Comparison of ENCODE assay signal across 1 cellular context in genomic region chr4:2006956-2007653, GRCh38.
TF ChIP-seq lines count a peak whose summit lies in the region.

No MANE protein-coding gene starts in this region.

TF ChIP-seq in K562, 482 proteins besides CTCF, POLR2A, EP300 and RAD21 (continued from another document and continues in another):
- TF ChIP-seq, protein P1, sequence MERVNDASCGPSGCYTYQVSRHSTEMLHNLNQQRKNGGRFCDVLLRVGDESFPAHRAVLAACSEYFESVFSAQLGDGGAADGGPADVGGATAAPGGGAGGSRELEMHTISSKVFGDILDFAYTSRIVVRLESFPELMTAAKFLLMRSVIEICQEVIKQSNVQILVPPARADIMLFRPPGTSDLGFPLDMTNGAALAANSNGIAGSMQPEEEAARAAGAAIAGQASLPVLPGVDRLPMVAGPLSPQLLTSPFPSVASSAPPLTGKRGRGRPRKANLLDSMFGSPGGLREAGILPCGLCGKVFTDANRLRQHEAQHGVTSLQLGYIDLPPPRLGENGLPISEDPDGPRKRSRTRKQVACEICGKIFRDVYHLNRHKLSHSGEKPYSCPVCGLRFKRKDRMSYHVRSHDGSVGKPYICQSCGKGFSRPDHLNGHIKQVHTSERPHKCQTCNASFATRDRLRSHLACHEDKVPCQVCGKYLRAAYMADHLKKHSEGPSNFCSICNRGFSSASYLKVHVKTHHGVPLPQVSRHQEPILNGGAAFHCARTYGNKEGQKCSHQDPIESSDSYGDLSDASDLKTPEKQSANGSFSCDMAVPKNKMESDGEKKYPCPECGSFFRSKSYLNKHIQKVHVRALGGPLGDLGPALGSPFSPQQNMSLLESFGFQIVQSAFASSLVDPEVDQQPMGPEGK (CRISPR knock-in tag; IDR thresholded peaks at IDR 0.05; ENCODE audit: borderline replicate concordance): no peak
- no peak for TF ChIP-seq TCF3 (CRISPR knock-in tag; IDR thresholded peaks at IDR 0.05)
- TF ChIP-seq PHF20 (IDR thresholded peaks at IDR 0.05; ENCODE audit: partially characterized antibody): no peak
- no peak for TF ChIP-seq KLF1 (tag; IDR thresholded peaks at IDR 0.05)
- TF ChIP-seq ARID1B (IDR thresholded peaks at IDR 0.05): peak; percentile 33; the same call in 1 of the 2 replicates
- 0 out of 2 replicates have a peak, but pooled peaks have one; percentile 37 for TF ChIP-seq FOXP1 (CRISPR knock-in tag; IDR thresholded peaks at IDR 0.05)
- no peak for TF ChIP-seq NCOR1 (IDR thresholded peaks at IDR 0.05)
- TF ChIP-seq NCOA2 (IDR thresholded peaks at IDR 0.05; ENCODE audit: partially characterized antibody in 2 of 2): no peak
- TF ChIP-seq FOSL1 (tag; conservative IDR thresholded peaks at IDR 0.05): peak; percentile 56
- no peak for TF ChIP-seq ZNF655 (CRISPR knock-in tag; IDR thresholded peaks at IDR 0.05)
- TF ChIP-seq, protein P2, sequence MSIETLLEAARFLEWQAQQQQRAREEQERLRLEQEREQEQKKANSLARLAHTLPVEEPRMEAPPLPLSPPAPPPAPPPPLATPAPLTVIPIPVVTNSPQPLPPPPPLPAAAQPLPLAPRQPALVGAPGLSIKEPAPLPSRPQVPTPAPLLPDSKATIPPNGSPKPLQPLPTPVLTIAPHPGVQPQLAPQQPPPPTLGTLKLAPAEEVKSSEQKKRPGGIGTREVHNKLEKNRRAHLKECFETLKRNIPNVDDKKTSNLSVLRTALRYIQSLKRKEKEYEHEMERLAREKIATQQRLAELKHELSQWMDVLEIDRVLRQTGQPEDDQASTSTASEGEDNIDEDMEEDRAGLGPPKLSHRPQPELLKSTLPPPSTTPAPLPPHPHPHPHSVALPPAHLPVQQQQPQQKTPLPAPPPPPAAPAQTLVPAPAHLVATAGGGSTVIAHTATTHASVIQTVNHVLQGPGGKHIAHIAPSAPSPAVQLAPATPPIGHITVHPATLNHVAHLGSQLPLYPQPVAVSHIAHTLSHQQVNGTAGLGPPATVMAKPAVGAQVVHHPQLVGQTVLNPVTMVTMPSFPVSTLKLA (conservative IDR thresholded peaks at IDR 0.05): peak; percentile 39 to 56
- TF ChIP-seq BCOR (IDR thresholded peaks at IDR 0.05): no peak
- TF ChIP-seq ZNF717 (CRISPR knock-in tag; IDR thresholded peaks at IDR 0.05): no peak
- TF ChIP-seq ZNF143 (CRISPR knock-in tag; IDR thresholded peaks at IDR 0.05): no peak
- no peak for TF ChIP-seq SMAD3 (CRISPR knock-in tag; conservative IDR thresholded peaks at IDR 0.05)
- no peak for TF ChIP-seq ELF2 (CRISPR knock-in tag; IDR thresholded peaks at IDR 0.05)
- no peak for TF ChIP-seq ZBED1 (IDR thresholded peaks at IDR 0.05)
- TF ChIP-seq ZNF274 (IDR thresholded peaks at IDR 0.05; ENCODE audit: borderline replicate concordance, low read depth, low read length): no peak
- TF ChIP-seq SMARCE1 (IDR thresholded peaks at IDR 0.05): no peak; the same call in 1 of the 2 replicates
- TF ChIP-seq RBM14 (IDR thresholded peaks at IDR 0.05; ENCODE audit: borderline replicate concordance, insufficient read depth, low read depth, low read length): no peak
- TF ChIP-seq SMAD4 (CRISPR knock-in tag; conservative IDR thresholded peaks at IDR 0.05): 0 out of 2 replicates have a peak, but pooled peaks have one; percentile 4
- peak; percentile 3; the same call in 1 of the 2 replicates for TF ChIP-seq CREM (IDR thresholded peaks at IDR 0.05; ENCODE audit: low read depth)
- TF ChIP-seq YY1 (IDR thresholded peaks at IDR 0.05; ENCODE audit: borderline replicate concordance in 1 of 3, control insufficient read depth in 1 of 3, extremely low read depth in 1 of 3, insufficient read depth in 3 of 3, insufficient read length in 1 of 3, insufficient replicate concordance in 2 of 3, low read depth in 1 of 3, low read length in 2 of 3): no peak
- TF ChIP-seq ZNF197 (CRISPR knock-in tag; IDR thresholded peaks at IDR 0.05; ENCODE audit: low read depth): no peak
- no peak for TF ChIP-seq CBX1 (IDR thresholded peaks at IDR 0.05; ENCODE audit: low read depth)
- TF ChIP-seq HMGXB4 (CRISPR knock-in tag; IDR thresholded peaks at IDR 0.05): no peak
- TF ChIP-seq RBBP5 (IDR thresholded peaks at IDR 0.05; ENCODE audit: borderline replicate concordance, insufficient read depth, low read length, poor library complexity, severe bottlenecking): no peak
- TF ChIP-seq SMAD1 (IDR thresholded peaks at IDR 0.05; ENCODE audit: low read depth, low read length, partially characterized antibody): no peak
- no peak for TF ChIP-seq CBFA2T2 (conservative IDR thresholded peaks at IDR 0.05)
- TF ChIP-seq STAT5A (IDR thresholded peaks at IDR 0.05; ENCODE audit: borderline replicate concordance, low read length): no peak
- no peak for TF ChIP-seq ZNF318 (IDR thresholded peaks at IDR 0.05; ENCODE audit: borderline replicate concordance in 1 of 2, low read depth in 1 of 2)
- no peak for TF ChIP-seq CC2D1A (IDR thresholded peaks at IDR 0.05)
- TF ChIP-seq CREB1 (IDR thresholded peaks at IDR 0.05): no peak
- no peak for TF ChIP-seq CREB1 (CRISPR knock-in tag; IDR thresholded peaks at IDR 0.05)
- no peak for TF ChIP-seq NRF1 (conservative IDR thresholded peaks at IDR 0.05 in 1 of 2, IDR thresholded peaks at IDR 0.05 in 1 of 2)
- peak; percentile 65 for TF ChIP-seq DPF2 (IDR thresholded peaks at IDR 0.05)
- no peak for TF ChIP-seq SRSF9 (IDR thresholded peaks at IDR 0.05; ENCODE audit: borderline replicate concordance, low read depth, low read length)
- no peak for TF ChIP-seq ESRRB (CRISPR knock-in tag; IDR thresholded peaks at IDR 0.05; ENCODE audit: borderline replicate concordance)
- no peak for TF ChIP-seq NUFIP1 (IDR thresholded peaks at IDR 0.05; ENCODE audit: partially characterized antibody)
- no peak for TF ChIP-seq NFIC (IDR thresholded peaks at IDR 0.05)
- TF ChIP-seq, protein P3, sequence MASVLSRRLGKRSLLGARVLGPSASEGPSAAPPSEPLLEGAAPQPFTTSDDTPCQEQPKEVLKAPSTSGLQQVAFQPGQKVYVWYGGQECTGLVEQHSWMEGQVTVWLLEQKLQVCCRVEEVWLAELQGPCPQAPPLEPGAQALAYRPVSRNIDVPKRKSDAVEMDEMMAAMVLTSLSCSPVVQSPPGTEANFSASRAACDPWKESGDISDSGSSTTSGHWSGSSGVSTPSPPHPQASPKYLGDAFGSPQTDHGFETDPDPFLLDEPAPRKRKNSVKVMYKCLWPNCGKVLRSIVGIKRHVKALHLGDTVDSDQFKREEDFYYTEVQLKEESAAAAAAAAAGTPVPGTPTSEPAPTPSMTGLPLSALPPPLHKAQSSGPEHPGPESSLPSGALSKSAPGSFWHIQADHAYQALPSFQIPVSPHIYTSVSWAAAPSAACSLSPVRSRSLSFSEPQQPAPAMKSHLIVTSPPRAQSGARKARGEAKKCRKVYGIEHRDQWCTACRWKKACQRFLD (CRISPR knock-in tag; IDR thresholded peaks at IDR 0.05): no peak
- TF ChIP-seq ZBTB8A (IDR thresholded peaks at IDR 0.05; ENCODE audit: partially characterized antibody): no peak
- TF ChIP-seq ELF1 (tag; IDR thresholded peaks at IDR 0.05): no peak
- TF ChIP-seq NFRKB (IDR thresholded peaks at IDR 0.05; ENCODE audit: low read depth): no peak
- TF ChIP-seq PHF8 (IDR thresholded peaks at IDR 0.05; ENCODE audit: borderline replicate concordance, low read length): no peak
- no peak for TF ChIP-seq NR2F6 (CRISPR knock-in tag; IDR thresholded peaks at IDR 0.05)
- no peak for TF ChIP-seq KDM2B (CRISPR knock-in tag; IDR thresholded peaks at IDR 0.05)
- no peak for TF ChIP-seq ZNF785 (CRISPR knock-in tag; IDR thresholded peaks at IDR 0.05)
- TF ChIP-seq ZNF184 (CRISPR knock-in tag; IDR thresholded peaks at IDR 0.05): no peak
- TF ChIP-seq, protein P4, sequence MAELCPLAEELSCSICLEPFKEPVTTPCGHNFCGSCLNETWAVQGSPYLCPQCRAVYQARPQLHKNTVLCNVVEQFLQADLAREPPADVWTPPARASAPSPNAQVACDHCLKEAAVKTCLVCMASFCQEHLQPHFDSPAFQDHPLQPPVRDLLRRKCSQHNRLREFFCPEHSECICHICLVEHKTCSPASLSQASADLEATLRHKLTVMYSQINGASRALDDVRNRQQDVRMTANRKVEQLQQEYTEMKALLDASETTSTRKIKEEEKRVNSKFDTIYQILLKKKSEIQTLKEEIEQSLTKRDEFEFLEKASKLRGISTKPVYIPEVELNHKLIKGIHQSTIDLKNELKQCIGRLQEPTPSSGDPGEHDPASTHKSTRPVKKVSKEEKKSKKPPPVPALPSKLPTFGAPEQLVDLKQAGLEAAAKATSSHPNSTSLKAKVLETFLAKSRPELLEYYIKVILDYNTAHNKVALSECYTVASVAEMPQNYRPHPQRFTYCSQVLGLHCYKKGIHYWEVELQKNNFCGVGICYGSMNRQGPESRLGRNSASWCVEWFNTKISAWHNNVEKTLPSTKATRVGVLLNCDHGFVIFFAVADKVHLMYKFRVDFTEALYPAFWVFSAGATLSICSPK (IDR thresholded peaks at IDR 0.05; ENCODE audit: borderline replicate concordance): no peak
- TF ChIP-seq TAF1 (IDR thresholded peaks at IDR 0.05; ENCODE audit: control insufficient read depth, extremely low read depth, insufficient read depth, low read length, severe bottlenecking): no peak
- TF ChIP-seq GATAD2A (IDR thresholded peaks at IDR 0.05): no peak
